In genomic region chr1:209721406-209721805, GRCh38 we compare ENCODE assay signal across 22 cellular contexts. TPM values are rescaled to one million over a fixed set of nuclear protein-coding genes. Genes with fewer than 3 reads are reported as not detected.
A peak's percentile ranks its signal among the peaks of the same experiment; 100 is the strongest.
DNase-seq lines count a peak whose midpoint lies in the region; ATAC-seq, FAIRE-seq and TF ChIP-seq lines count a peak whose summit lies in the region.
"Had no signal": no experiment of that assay in that cellular context is flagged by ENCODE, and none has a peak within 500 bp of the region (broad histone marks: within the 10 kb centered on the region; RNA-seq: fewer than 3 reads in every experiment).

No MANE protein-coding gene starts in this region.

- H3K27me3 Mint-ChIP-seq in activated CD4-positive, alpha-beta T cell treated with anti-CD3 and anti-CD28 coated beads for 36 hours: no peaks in the 10 kb centered on the region
- no peaks in the 10 kb centered on the region for H3K27me3 Mint-ChIP-seq in activated CD4-positive, alpha-beta T cell treated with anti-CD3 and anti-CD28 coated beads, Interleukin-2, amount 10 ng/mL, durations not matched to agents 7 days and 5 days

- H3K4me3 ChIP-seq in right atrium auricular region (no peak overlapping the region), right cardiac atrium (ENCODE audit: low read length) (no peak overlapping the region), kidney (ENCODE audit: low read length in 2 of 2) (no peak overlapping the region), esophagus squamous epithelium (no peak overlapping the region)
- H3K4me3 ChIP-seq: GM23248, HAP-1, MG63, PC-9 had no signal

- POLR2A ChIA-PET in activated CD4-positive, alpha-beta T cell treated with anti-CD3 and anti-CD28 coated beads for 36 hours (lab: Charles Lee): no interaction called here
- POLR2A ChIA-PET in activated CD4-positive, alpha-beta T cell treated with anti-CD3 and anti-CD28 coated beads, Interleukin-2, amount 10 ng/mL, durations not matched to agents 7 days and 5 days (lab: Charles Lee): no interaction called here

- H3K36me3 ChIP-seq in right atrium auricular region (no peaks in the 10 kb centered on the region), kidney (ENCODE audit: control insufficient read depth in 1 of 2, insufficient read depth in 2 of 2, low read length in 2 of 2) (no peaks in the 10 kb centered on the region), esophagus squamous epithelium (no peaks in the 10 kb centered on the region)
- H3K36me3 ChIP-seq: HAP-1, MG63 had no signal

- H3K4me1 Mint-ChIP-seq in activated CD4-positive, alpha-beta T cell treated with anti-CD3 and anti-CD28 coated beads for 36 hours: peaks cover 56% of the 10 kb centered on the region
- peaks cover 24% of the 10 kb centered on the region for H3K4me1 Mint-ChIP-seq in activated CD4-positive, alpha-beta T cell treated with anti-CD3 and anti-CD28 coated beads, Interleukin-2, amount 10 ng/mL, durations not matched to agents 7 days and 5 days
- H3K4me1 Mint-ChIP-seq: CD14-positive monocyte had no signal

- H3K36me3 Mint-ChIP-seq in activated CD4-positive, alpha-beta T cell treated with anti-CD3 and anti-CD28 coated beads for 36 hours (ENCODE audit: low read depth): peaks cover 6% of the 10 kb centered on the region
- H3K36me3 Mint-ChIP-seq in activated CD4-positive, alpha-beta T cell treated with anti-CD3 and anti-CD28 coated beads, Interleukin-2, amount 10 ng/mL, durations not matched to agents 7 days and 5 days (ENCODE audit: low read depth): peaks cover 5% of the 10 kb centered on the region

- TF ChIP-seq CTCF in right atrium auricular region (IDR thresholded peaks at IDR 0.05) (no peak), kidney (IDR thresholded peaks at IDR 0.05; ENCODE audit: borderline replicate concordance, extremely low read depth, insufficient read depth) (no peak), esophagus squamous epithelium (IDR thresholded peaks at IDR 0.05) (no peak)

- no peak overlapping the region for H3K4me3 Mint-ChIP-seq in activated CD4-positive, alpha-beta T cell treated with anti-CD3 and anti-CD28 coated beads for 36 hours
- no peak overlapping the region for H3K4me3 Mint-ChIP-seq in activated CD4-positive, alpha-beta T cell treated with anti-CD3 and anti-CD28 coated beads, Interleukin-2, amount 10 ng/mL, durations not matched to agents 7 days and 5 days
- H3K4me3 Mint-ChIP-seq: CD14-positive monocyte had no signal

- ATAC-seq in activated CD4-positive, alpha-beta T cell treated with anti-CD3 and anti-CD28 coated beads for 36 hours: no peak
- no peak for ATAC-seq in right cardiac atrium
- no peak for ATAC-seq in GM21723 (IDR thresholded peaks at IDR 0.05; ENCODE audit: unreplicated experiment)

- no peak overlapping the region for H3K9ac ChIP-seq in kidney (ENCODE audit: low read length in 2 of 2)
- H3K9ac ChIP-seq: GM23248 had no signal

- H3K27me3 ChIP-seq in right atrium auricular region (no peaks in the 10 kb centered on the region), right cardiac atrium (ENCODE audit: control insufficient read depth, insufficient read depth) (no peaks in the 10 kb centered on the region), esophagus squamous epithelium (no peaks in the 10 kb centered on the region)

- FAIRE-seq in kidney (lab: Jason Lieb, UNC): no peak
- FAIRE-seq: HTR-8/SVneo had no signal

- CTCF ChIA-PET in activated CD4-positive, alpha-beta T cell treated with anti-CD3 and anti-CD28 coated beads for 36 hours (lab: Charles Lee): interaction anchor here (0.6 kb wide), 1 partner anchor 32 kb away, joined by 3 read pairs; no protein-coding TSS in a partner anchor
- CTCF ChIA-PET in activated CD4-positive, alpha-beta T cell treated with anti-CD3 and anti-CD28 coated beads, Interleukin-2, amount 10 ng/mL, durations not matched to agents 7 days and 5 days (lab: Charles Lee): interaction anchor here (0.7 to 1.0 kb wide), 4 partner anchors 10 to 139 kb away, joined by 3 to 5 read pairs (median 3); no protein-coding TSS in a partner anchor

- no peak for TF ChIP-seq POLR2A in esophagus squamous epithelium (IDR thresholded peaks at IDR 0.05)

- DNase-seq in activated CD4-positive, alpha-beta T cell treated with anti-CD3 and anti-CD28 coated beads for 36 hours: no peak
- no peak for DNase-seq in activated CD4-positive, alpha-beta T cell treated with anti-CD3 and anti-CD28 coated beads, Interleukin-2, amount 10 ng/mL, durations not matched to agents 7 days and 5 days
- DNase-seq in right atrium auricular region (ENCODE audit: low spot score) (no peak), right cardiac atrium (no peak), kidney (no peak), OCI-M1 (lab: John Stamatoyannopoulos, UW) (no peak), esophagus squamous epithelium (lab: John Stamatoyannopoulos, UW) (no peak)
- DNase-seq: 8988T, DMS79 treated with DMSO at 0.1 percent for 48 hours, GM23248, Kasumi-1, MG63, NCI-H1048, NCI-H1436, NCI-H1930, NCI-H526, PC-9 had no signal

- peaks cover 5% of the 10 kb centered on the region for H3K9me3 Mint-ChIP-seq in activated CD4-positive, alpha-beta T cell treated with anti-CD3 and anti-CD28 coated beads for 36 hours (ENCODE audit: low read depth)
- H3K9me3 Mint-ChIP-seq in activated CD4-positive, alpha-beta T cell treated with anti-CD3 and anti-CD28 coated beads, Interleukin-2, amount 10 ng/mL, durations not matched to agents 7 days and 5 days: peaks cover 2% of the 10 kb centered on the region
- H3K9me3 Mint-ChIP-seq: CD14-positive monocyte had no signal

- intact Hi-C loops in activated CD4-positive, alpha-beta T cell treated with anti-CD3 and anti-CD28 coated beads for 36 hours (cut with DNase I, micrococcal nuclease): no loop called here
- intact Hi-C loops in right cardiac atrium (cut with DNase I) (no loop called here), kidney (cut with DNase I) (no loop called here), esophagus squamous epithelium (cut with DNase I) (no loop called here)

- H3K9me3 ChIP-seq in right atrium auricular region: no peaks in the 10 kb centered on the region
- H3K9me3 ChIP-seq in right cardiac atrium (ENCODE audit: control insufficient read depth, low read length): no peaks in the 10 kb centered on the region
- no peaks in the 10 kb centered on the region for H3K9me3 ChIP-seq in kidney (ENCODE audit: control insufficient read depth in 1 of 2, low read length in 2 of 2)
- no peaks in the 10 kb centered on the region for H3K9me3 ChIP-seq in esophagus squamous epithelium
- H3K9me3 ChIP-seq: HAP-1, MG63 had no signal

- peaks cover 0 to 4% of the 10 kb centered on the region in 2 donors for H3K4me1 ChIP-seq in right atrium auricular region
- no peaks in the 10 kb centered on the region for H3K4me1 ChIP-seq in right cardiac atrium (ENCODE audit: control insufficient read depth, insufficient read depth, low read length)
- H3K4me1 ChIP-seq in kidney (ENCODE audit: control insufficient read depth in 1 of 2, insufficient read depth in 1 of 2, low read depth in 1 of 2, low read length in 2 of 2): peaks cover 11 to 30% of the 10 kb centered on the region in 2 donors
- peaks cover 4 to 41% (median 14%) of the 10 kb centered on the region in 3 donors for H3K4me1 ChIP-seq in esophagus squamous epithelium
- H3K4me1 ChIP-seq: HAP-1 had no signal

- peak overlapping the region; percentile 16 for H3K27ac Mint-ChIP-seq in activated CD4-positive, alpha-beta T cell treated with anti-CD3 and anti-CD28 coated beads for 36 hours
- no peak overlapping the region for H3K27ac Mint-ChIP-seq in activated CD4-positive, alpha-beta T cell treated with anti-CD3 and anti-CD28 coated beads, Interleukin-2, amount 10 ng/mL, durations not matched to agents 7 days and 5 days
- H3K27ac Mint-ChIP-seq: CD14-positive monocyte had no signal

- H3K27ac ChIP-seq in right atrium auricular region: peak overlapping the region; percentile 58 to 70
- H3K27ac ChIP-seq in right cardiac atrium (ENCODE audit: low read length): no peak overlapping the region
- H3K27ac ChIP-seq in kidney (ENCODE audit: low read depth in 2 of 2, low read length in 2 of 2): peak overlapping the region; percentile 25 to 78
- H3K27ac ChIP-seq in esophagus squamous epithelium: peak overlapping the region in 2 of 4 donors; percentile 50 to 55
- H3K27ac ChIP-seq: GM23248, PC-9, RWPE1 had no signal

- WGBS in right cardiac atrium: 100% methylated on average over 1 of the region's 1 CpG
- 83 to 89% methylated on average over 1 of the region's 1 CpG for WGBS in esophagus squamous epithelium, 2 donors

RNA-seq across cellular contexts. Expression of gene HSD11B1, which starts 16.8 kb away (rescaled TPM):
- 1 to 10 TPM; 4.5 to 5.7 TPM for total RNA-seq in activated CD4-positive, alpha-beta T cell treated with anti-CD3 and anti-CD28 coated beads for 36 hours
- 1 to 10 TPM; 1.5 TPM for total RNA-seq in activated CD4-positive, alpha-beta T cell treated with anti-CD3 and anti-CD28 coated beads, Interleukin-2, amount 10 ng/mL, durations not matched to agents 7 days and 5 days
- total RNA-seq in right atrium auricular region (10 to 100 TPM in 1 of 2 donors, 1 to 10 TPM in 1; 3.7 to 17.2 TPM), right cardiac atrium (1 to 10 TPM; 1.0 to 4.3 (median 2.7) TPM), kidney (1.8 TPM), esophagus squamous epithelium (1 to 10 TPM in 3 of 4 donors, not detected in 1; 1.5 to 5.9 (median 4.0) TPM)
- polyA plus RNA-seq in right cardiac atrium (1.5 TPM), kidney (ENCODE audit: insufficient read depth, low read depth, low replicate concordance) (5.5 TPM)
- total RNA-seq: PC-9 had no signal
- polyA plus RNA-seq: CD14-positive monocyte had no signal

RNA-seq across cellular contexts. Expression of gene TRAF3IP3, which starts 34.4 kb away (rescaled TPM):
- total RNA-seq in activated CD4-positive, alpha-beta T cell treated with anti-CD3 and anti-CD28 coated beads for 36 hours: 100 to 1,000 TPM; 136 to 138 TPM
- 100 to 1,000 TPM; 426 to 434 TPM for total RNA-seq in activated CD4-positive, alpha-beta T cell treated with anti-CD3 and anti-CD28 coated beads, Interleukin-2, amount 10 ng/mL, durations not matched to agents 7 days and 5 days
- 1 to 10 TPM in 1 of 2 donors, under 1 TPM in 1; 0.19 to 2.2 TPM for total RNA-seq in right atrium auricular region
- 1 to 10 TPM in 3 of 4 donors, under 1 TPM in 1; 0.91 to 2.7 (median 1.4) TPM for total RNA-seq in right cardiac atrium
- 0.63 TPM for polyA plus RNA-seq in right cardiac atrium
- 16.4 TPM for total RNA-seq in kidney
- polyA plus RNA-seq in kidney (ENCODE audit: insufficient read depth, low read depth, low replicate concordance): 3.6 TPM
- 10 to 100 TPM in 1 of 4 donors, 1 to 10 TPM in 3; 1.2 to 10.3 (median 1.9) TPM for total RNA-seq in esophagus squamous epithelium
- total RNA-seq: GM23248, PC-9 had no signal
- polyA plus RNA-seq: GM23248 had no signal

RNA-seq across cellular contexts. Expression of gene G0S2, which starts 46.2 kb away (rescaled TPM):
- 10 to 100 TPM; 21.9 to 22.8 TPM for total RNA-seq in activated CD4-positive, alpha-beta T cell treated with anti-CD3 and anti-CD28 coated beads for 36 hours
- total RNA-seq in activated CD4-positive, alpha-beta T cell treated with anti-CD3 and anti-CD28 coated beads, Interleukin-2, amount 10 ng/mL, durations not matched to agents 7 days and 5 days: under 1 TPM; 0.56 to 0.64 TPM
- total RNA-seq in right atrium auricular region (100 to 1,000 TPM; 212 to 299 TPM), right cardiac atrium (100 to 1,000 TPM in 3 of 4 donors, 10 to 100 TPM in 1; 77.4 to 414 (median 243) TPM), kidney (15.5 TPM), esophagus squamous epithelium (10 to 100 TPM in 1 of 4 donors, 1 to 10 TPM in 3; 6.7 to 25.2 (median 7.1) TPM)
- polyA plus RNA-seq in right cardiac atrium (398 TPM), kidney (ENCODE audit: insufficient read depth, low read depth, low replicate concordance) (103 TPM)

Comparison
In these comparisons a context has a peak if more than half of its experiments do, and no peak if none do; other contexts are left out.
1. RNA of gene G0S2, which starts 46.2 kb away (total RNA-seq): 212 to 299 TPM in right atrium auricular region, 77.4 to 414 TPM in right cardiac atrium, 21.9 to 22.8 TPM in activated CD4-positive, alpha-beta T cell treated with anti-CD3 and anti-CD28 coated beads for 36 hours, 15.5 TPM in kidney (single experiment) and 6.7 to 25.2 TPM in esophagus squamous epithelium; 0.56 to 0.64 TPM in activated CD4-positive, alpha-beta T cell treated with anti-CD3 and anti-CD28 coated beads, Interleukin-2, amount 10 ng/mL, durations not matched to agents 7 days and 5 days; every median in the first group is over 4 times any median in the second.